ENCODE assay signal across 24 cellular contexts in the genomic region with DNA sequence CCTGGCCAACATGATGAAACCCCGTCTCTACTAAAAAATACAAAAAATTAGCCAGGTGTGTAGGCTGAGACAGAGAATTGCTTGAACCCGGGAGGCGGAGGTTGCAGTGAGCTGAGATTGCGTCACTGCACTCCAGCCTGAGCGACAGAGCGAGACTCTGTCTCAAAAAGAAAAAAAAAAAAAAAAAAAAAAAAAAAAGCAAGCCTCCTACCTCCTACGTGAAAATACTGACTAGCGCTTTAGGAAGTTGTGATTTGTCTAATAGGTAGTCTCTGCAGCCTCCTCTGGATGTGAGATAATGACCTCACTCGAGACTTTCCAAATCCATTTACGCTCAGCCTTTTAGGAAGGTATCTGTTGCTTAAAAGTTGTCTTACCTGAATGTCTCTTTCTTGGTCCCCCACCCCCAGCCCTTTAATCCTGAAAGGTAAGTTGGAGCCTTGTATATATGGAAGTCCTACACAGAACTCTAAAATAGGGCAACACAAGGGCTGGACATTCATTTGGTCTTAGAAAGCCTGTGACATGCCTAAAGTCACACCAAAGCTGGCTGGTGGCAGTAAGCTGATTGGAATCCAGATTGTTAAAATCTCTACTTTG. TPM values are rescaled to one million over a fixed set of nuclear protein-coding genes. Genes with fewer than 3 reads are reported as not detected.
A peak's percentile ranks its signal among the peaks of the same experiment; 100 is the strongest.
DNase-seq lines count a peak whose midpoint lies in the region; ATAC-seq, FAIRE-seq and TF ChIP-seq lines count a peak whose summit lies in the region.
"Had no signal": no experiment of that assay in that cellular context is flagged by ENCODE, and none has a peak within 500 bp of the region (broad histone marks: within the 10 kb centered on the region; RNA-seq: fewer than 3 reads in every experiment).

No MANE protein-coding gene starts in this region.

- no peak overlapping the region for H3K9ac ChIP-seq in HepG2 (ENCODE audit: insufficient read depth, low read depth, low read length)
- H3K9ac ChIP-seq in OCI-LY3 (ENCODE audit: low read length) = no peak overlapping the region

- no TSS peak for BruUV-seq in HepG2 (replicated peaks; lab: Mats Ljungman, UMichigan)

- intact Hi-C loops in HepG2 (cut with micrococcal nuclease; ENCODE audit: unreplicated experiment) = no loop called here
- intact Hi-C loops in right lobe of liver (cut with DNase I) = no loop called here
- intact Hi-C loops in esophagus muscularis mucosa (cut with DNase I) = no loop called here

- no peak for TF ChIP-seq RAD21 in HepG2 (CRISPR knock-in tag; IDR thresholded peaks at IDR 0.05)

- H3K79me2 ChIP-seq in HepG2 (ENCODE audit: insufficient read depth, low read length) = no peaks in the 10 kb centered on the region
- H3K79me2 ChIP-seq in OCI-LY3 (ENCODE audit: low read length) = peaks cover 24% of the 10 kb centered on the region

- no peaks in the 10 kb centered on the region for H3K9me3 Mint-ChIP-seq in memory B cell
- H3K9me3 Mint-ChIP-seq: activated CD4-positive, alpha-beta T cell treated with anti-CD3 and anti-CD28 coated beads, Interleukin-2, amount 10 ng/mL, durations not matched to agents 24 days and 14 days; activated naive CD8-positive, alpha-beta T cell treated with anti-CD3 and anti-CD28 coated beads, Interleukin-2, amount 50 U/mL, for 24 hours; stimulated activated naive B cell treated with anti-CD40 and anti-IgM and Interleukin-4, amounts not matched to agents 10 μg/mL and 1 μg/mL and 100 μg/mL, for 72 hours had no signal

- CTCF ChIA-PET in HepG2 (lab: Yijun Ruan, JAX; ENCODE audit: low intra/inter-chr PET ratio, low total read pairs) = no interaction called here

- H3K4me1 ChIP-seq in HepG2 (ENCODE audit: insufficient read depth, low read length) = 0 out of 2 replicates have a peak, but pooled peaks cover 5% of the 10 kb centered on the region
- H3K4me1 ChIP-seq in right lobe of liver = peaks cover 0 to 8% (median 2%) of the 10 kb centered on the region in 4 donors
- H3K4me1 ChIP-seq in OCI-LY3 (ENCODE audit: low read length) = peaks cover 44% of the 10 kb centered on the region
- H3K4me1 ChIP-seq in esophagus muscularis mucosa = peaks cover 9 to 16% (median 14%) of the 10 kb centered on the region in 4 donors

- H3K4me1 Mint-ChIP-seq in memory B cell = peaks cover 15% of the 10 kb centered on the region

- POLR2A ChIA-PET in HepG2 (lab: Yijun Ruan, JAX) = interaction anchor here (0.6 kb wide), 1 partner anchor 116 kb away, joined by 3 read pairs; a partner anchor contains a TSS

- no peak for TF ChIP-seq EP300 in HepG2 (IDR thresholded peaks at IDR 0.05; ENCODE audit: low read depth in 2 of 2, low read length in 2 of 2)
- TF ChIP-seq EP300 in HepG2 (CRISPR knock-in tag; IDR thresholded peaks at IDR 0.05; ENCODE audit: borderline replicate concordance) = no peak
- TF ChIP-seq EP300 in esophagus muscularis mucosa (IDR thresholded peaks at IDR 0.05) = no peak

- H3K9me3 ChIP-seq in HepG2 (ENCODE audit: low read length) = no peaks in the 10 kb centered on the region
- no peaks in the 10 kb centered on the region for H3K9me3 ChIP-seq in right lobe of liver
- no peaks in the 10 kb centered on the region for H3K9me3 ChIP-seq in OCI-LY3 (ENCODE audit: insufficient read depth, low read length)
- H3K9me3 ChIP-seq in esophagus muscularis mucosa = no peaks in the 10 kb centered on the region
- H3K9me3 ChIP-seq: heart left ventricle, MG63, SJCRH30, suprapubic skin, uterus had no signal

- TF ChIP-seq POLR2A in HepG2 (IDR thresholded peaks at IDR 0.05; ENCODE audit: insufficient read depth in 1 of 2, low read depth in 2 of 2, low read length in 2 of 2) = no peak
- no peak for TF ChIP-seq POLR2A in right lobe of liver (IDR thresholded peaks at IDR 0.05)
- TF ChIP-seq POLR2A in esophagus muscularis mucosa (IDR thresholded peaks at IDR 0.05; ENCODE audit: low read depth) = no peak

- WGBS in HepG2 (ENCODE audit: low lambda C conversion rate) = 5% methylated on average over 10 of the region's 10 CpGs
- 37% methylated on average over 10 of the region's 10 CpGs for WGBS in right lobe of liver (ENCODE audit: insufficient coverage, low coverage, low lambda C conversion rate, missing lambda C conversion rate)
- WGBS in esophagus muscularis mucosa = 74% methylated on average over 10 of the region's 10 CpGs

- TF ChIP-seq CTCF in HepG2 (CRISPR knock-in tag; IDR thresholded peaks at IDR 0.05) (no peak), right lobe of liver (IDR thresholded peaks at IDR 0.05) (no peak), OCI-LY3 (IDR thresholded peaks at IDR 0.05; ENCODE audit: low read depth, low read length) (no peak), esophagus muscularis mucosa (IDR thresholded peaks at IDR 0.05) (no peak)

- no peak for ATAC-seq in HepG2
- no peak for ATAC-seq in right lobe of liver
- peak; percentile 54 for ATAC-seq in memory B cell (ENCODE audit: low read depth)
- no peak for ATAC-seq in HG03565 (IDR thresholded peaks at IDR 0.05; ENCODE audit: unreplicated experiment)
- no peak for ATAC-seq in GM19397 (IDR thresholded peaks at IDR 0.05; ENCODE audit: unreplicated experiment)
- ATAC-seq: activated CD8-positive, alpha-beta memory T cell treated with anti-CD3 and anti-CD28 coated beads, Interleukin-2, amount 10 ng/mL, durations not matched to agents 7 days and 5 days; activated naive CD8-positive, alpha-beta T cell treated with anti-CD3 and anti-CD28 coated beads, Interleukin-2, amount 50 U/mL, for 24 hours; heart left ventricle; stimulated activated naive B cell treated with anti-CD40 and anti-IgM and Interleukin-4, amounts not matched to agents 10 μg/mL and 1 μg/mL and 100 μg/mL, for 72 hours had no signal

- no peak overlapping the region for H3K4me3 Mint-ChIP-seq in memory B cell
- H3K4me3 Mint-ChIP-seq: activated CD8-positive, alpha-beta memory T cell treated with anti-CD3 and anti-CD28 coated beads, Interleukin-2, amount 10 ng/mL, durations not matched to agents 7 days and 5 days; activated naive CD8-positive, alpha-beta T cell treated with anti-CD3 and anti-CD28 coated beads, Interleukin-2, amount 50 U/mL, for 24 hours; stimulated activated naive B cell treated with anti-CD40 and anti-IgM and Interleukin-4, amounts not matched to agents 10 μg/mL and 1 μg/mL and 100 μg/mL, for 72 hours had no signal

- no peak overlapping the region for H3K27ac Mint-ChIP-seq in memory B cell
- H3K27ac Mint-ChIP-seq: activated CD4-positive, alpha-beta T cell treated with anti-CD3 and anti-CD28 coated beads, Interleukin-2, amount 10 ng/mL, durations not matched to agents 24 days and 14 days; activated CD8-positive, alpha-beta memory T cell treated with anti-CD3 and anti-CD28 coated beads, Interleukin-2, amount 10 ng/mL, durations not matched to agents 7 days and 5 days; activated naive CD8-positive, alpha-beta T cell treated with anti-CD3 and anti-CD28 coated beads, Interleukin-2, amount 50 U/mL, for 24 hours; stimulated activated naive B cell treated with anti-CD40 and anti-IgM and Interleukin-4, amounts not matched to agents 10 μg/mL and 1 μg/mL and 100 μg/mL, for 72 hours had no signal

- H3K4me3 ChIP-seq in HepG2 (replicated peaks in 1 of 3; ENCODE audit: insufficient read depth in 1 of 3, low read depth in 2 of 3, low read length in 3 of 3) (no peak overlapping the region), right lobe of liver (no peak overlapping the region), OCI-LY3 (ENCODE audit: low read length) (no peak overlapping the region), esophagus muscularis mucosa (no peak overlapping the region)
- H3K4me3 ChIP-seq: heart left ventricle, MG63, SJCRH30, smooth muscle cell, suprapubic skin, uterus had no signal

- no peak overlapping the region for H3K27ac ChIP-seq in HepG2 (ENCODE audit: extremely low read length, insufficient read depth, low read length)
- H3K27ac ChIP-seq in right lobe of liver = no peak overlapping the region
- no peak overlapping the region for H3K27ac ChIP-seq in OCI-LY3 (ENCODE audit: low read length)
- H3K27ac ChIP-seq in esophagus muscularis mucosa (replicated peaks in 1 of 4) = no peak overlapping the region
- H3K27ac ChIP-seq: C4-2B, heart left ventricle, SJCRH30, suprapubic skin, uterus had no signal

- H4K20me1 ChIP-seq in HepG2 (ENCODE audit: insufficient read depth, low read length) = no peaks in the 10 kb centered on the region
- no peaks in the 10 kb centered on the region for H4K20me1 ChIP-seq in OCI-LY3 (ENCODE audit: insufficient read depth, low read length)

- H3K4me2 ChIP-seq in HepG2 (ENCODE audit: low read depth, low read length) = no peak overlapping the region
- H3K4me2 ChIP-seq in OCI-LY3 (ENCODE audit: low read length) = peak overlapping the region; percentile 88
- H3K4me2 ChIP-seq: smooth muscle cell had no signal

- H3K27me3 Mint-ChIP-seq in memory B cell = peaks cover 32% of the 10 kb centered on the region

- in situ Hi-C loops in HepG2 (cut with HindIII; ENCODE audit: extremely low pct_ligation_motif_present, low pct_unique_long_range_greater_than_20kb) = loop anchor here (25.0 kb wide), 1 partner anchor 463 kb away; a partner anchor contains a TSS

- H3K27me3 ChIP-seq in HepG2 (ENCODE audit: control insufficient read depth in 1 of 2, insufficient read depth in 2 of 2, low read length in 2 of 2) (peaks cover 6 to 73% of the 10 kb centered on the region in 2 experiments), right lobe of liver (no peaks in the 10 kb centered on the region), OCI-LY3 (ENCODE audit: low read depth, low read length) (peaks cover 11% of the 10 kb centered on the region; the same call in 1 of the 2 replicates), esophagus muscularis mucosa (peaks cover 0 to 86% (median 17%) of the 10 kb centered on the region in 4 donors)

- H3K36me3 ChIP-seq in HepG2 (replicated peaks in 1 of 2; ENCODE audit: control insufficient read depth in 1 of 2, insufficient read depth in 2 of 2, low read length in 2 of 2) (no peaks in the 10 kb centered on the region), right lobe of liver (no peaks in the 10 kb centered on the region), OCI-LY3 (replicated peaks; ENCODE audit: low read depth, low read length) (peaks cover 2% of the 10 kb centered on the region), esophagus muscularis mucosa (no peaks in the 10 kb centered on the region)
- H3K36me3 ChIP-seq: heart left ventricle, MG63, SJCRH30, suprapubic skin, uterus had no signal

- no peak for DNase-seq in HepG2 (ENCODE audit: low spot score)
- DNase-seq in right lobe of liver = no peak
- DNase-seq in memory B cell (ENCODE audit: low spot score in 2 of 2) = no peak
- DNase-seq in esophagus muscularis mucosa (ENCODE audit: extremely low spot score) = no peak
- DNase-seq: activated CD4-positive, alpha-beta T cell treated with anti-CD3 and anti-CD28 coated beads, Interleukin-2, amount 10 ng/mL, durations not matched to agents 24 days and 14 days; activated CD8-positive, alpha-beta memory T cell treated with anti-CD3 and anti-CD28 coated beads, Interleukin-2, amount 10 ng/mL, durations not matched to agents 7 days and 5 days; activated naive CD8-positive, alpha-beta T cell treated with anti-CD3 and anti-CD28 coated beads, Interleukin-2, amount 50 U/mL, for 24 hours; foreskin fibroblast; heart left ventricle; kidney glomerular epithelial cell; MG63; NCI-H1436; NCI-H526 treated with DMSO at 0.1 percent for 48 hours; SJCRH30; stimulated activated naive B cell treated with anti-CD40 and anti-IgM and Interleukin-4, amounts not matched to agents 10 μg/mL and 1 μg/mL and 100 μg/mL, for 72 hours; uterus had no signal

- FAIRE-seq in HepG2 (lab: Jason Lieb, UNC) = no peak
- FAIRE-seq: D721Med had no signal

- no peak overlapping the region for H2AFZ ChIP-seq in HepG2 (ENCODE audit: low read length)
- no peak overlapping the region for H2AFZ ChIP-seq in OCI-LY3 (ENCODE audit: low read depth, low read length)

- no peaks in the 10 kb centered on the region for H3K36me3 Mint-ChIP-seq in memory B cell
- H3K36me3 Mint-ChIP-seq: activated CD8-positive, alpha-beta memory T cell treated with anti-CD3 and anti-CD28 coated beads, Interleukin-2, amount 10 ng/mL, durations not matched to agents 7 days and 5 days had no signal

RNA-seq across cellular contexts. Expression of a gene that starts 5.5 kb away (rescaled TPM):
- total RNA-seq in HepG2 (2016; rRNA removed; fragmentation: Illumina TruSeq; extraction: Trizol) = not detected in 2 replicates
- not detected in 2 replicates for total RNA-seq in HepG2 (2016; cell fraction: cytosol; rRNA removed; fragmentation: Illumina TruSeq; extraction: Trizol; ENCODE audit: low read depth)
- not detected in 2 replicates for total RNA-seq in HepG2 (2016; cell fraction: insoluble cytoplasmic fraction; rRNA removed; fragmentation: Illumina TruSeq; extraction: Trizol)
- 0.03 TPM in 1 of 2 replicates, not detected in the other for total RNA-seq in HepG2 (2016; cell fraction: membrane; rRNA removed; fragmentation: Illumina TruSeq; extraction: Trizol)
- total RNA-seq in HepG2 (2016; cell fraction: nucleus; rRNA removed; fragmentation: Illumina TruSeq; extraction: Trizol) = not detected in 2 replicates
- 0.04 and 0.08 TPM in 2 replicates for polyA plus RNA-seq in HepG2 (2011; rRNA removed)
- 0.01 and 0.04 TPM in 2 replicates for polyA plus RNA-seq in HepG2 (2011; cell fraction: cytosol; rRNA removed)
- 0.14 TPM in 1 of 2 replicates, not detected in the other for polyA plus RNA-seq in HepG2 (2011; cell fraction: nucleus; rRNA removed)
- 0.08 TPM in 1 of 2 replicates, not detected in the other for polyA plus RNA-seq in HepG2 (2012)
- not detected in 2 replicates for polyA plus RNA-seq in HepG2 (2016; cell fraction: cytosol; fragmentation: Illumina TruSeq; extraction: Trizol; ENCODE audit: low read depth)
- 0.07 TPM in 1 of 2 replicates, not detected in the other for polyA plus RNA-seq in HepG2 (2016; cell fraction: insoluble cytoplasmic fraction; fragmentation: Illumina TruSeq; extraction: Trizol; ENCODE audit: low read depth)
- polyA plus RNA-seq in HepG2 (2016; cell fraction: membrane; fragmentation: Illumina TruSeq; extraction: Trizol; ENCODE audit: low read depth) = 0.07 TPM in 1 of 2 replicates, not detected in the other
- polyA plus RNA-seq in HepG2 (2016; cell fraction: nucleus; fragmentation: Illumina TruSeq; extraction: Trizol; ENCODE audit: insufficient read depth, low read depth) = 0.09 TPM in 1 of 2 replicates, not detected in the other
- polyA minus RNA-seq in HepG2 (2011; rRNA and poly(A)+ RNA removed; ENCODE audit: low replicate concordance) = 0.04 and 2.7 TPM in 2 replicates
- polyA minus RNA-seq in HepG2 (2011; cell fraction: cytosol; rRNA and poly(A)+ RNA removed) = not detected in 2 replicates
- not detected in 2 replicates for polyA minus RNA-seq in HepG2 (2011; cell fraction: nucleus; rRNA and poly(A)+ RNA removed)
- under 1 TPM in 3 of 6 experiments, not detected in 3; 0.06 to 0.16 (median 0.07) TPM for total RNA-seq in right lobe of liver
- total RNA-seq in esophagus muscularis mucosa = under 1 TPM; under 0.01 to 0.50 (median 0.36) TPM

RNA-seq across cellular contexts. Expression of a gene that starts 23.8 kb away (rescaled TPM):
- not detected in 2 replicates for total RNA-seq in HepG2 (2016; rRNA removed; fragmentation: Illumina TruSeq; extraction: Trizol)
- total RNA-seq in HepG2 (2016; cell fraction: cytosol; rRNA removed; fragmentation: Illumina TruSeq; extraction: Trizol; ENCODE audit: low read depth) = not detected in 2 replicates
- total RNA-seq in HepG2 (2016; cell fraction: insoluble cytoplasmic fraction; rRNA removed; fragmentation: Illumina TruSeq; extraction: Trizol) = not detected in 2 replicates
- total RNA-seq in HepG2 (2016; cell fraction: membrane; rRNA removed; fragmentation: Illumina TruSeq; extraction: Trizol) = not detected in 2 replicates
- total RNA-seq in HepG2 (2016; cell fraction: nucleus; rRNA removed; fragmentation: Illumina TruSeq; extraction: Trizol) = not detected in 2 replicates
- polyA plus RNA-seq in HepG2 (2011; rRNA removed) = not detected in 2 replicates
- not detected in 2 replicates for polyA plus RNA-seq in HepG2 (2011; cell fraction: cytosol; rRNA removed)
- not detected in 2 replicates for polyA plus RNA-seq in HepG2 (2011; cell fraction: nucleus; rRNA removed)
- not detected in 2 replicates for polyA plus RNA-seq in HepG2 (2012)
- polyA plus RNA-seq in HepG2 (2016; cell fraction: cytosol; fragmentation: Illumina TruSeq; extraction: Trizol; ENCODE audit: low read depth) = not detected in 2 replicates
- not detected in 2 replicates for polyA plus RNA-seq in HepG2 (2016; cell fraction: insoluble cytoplasmic fraction; fragmentation: Illumina TruSeq; extraction: Trizol; ENCODE audit: low read depth)
- not detected in 2 replicates for polyA plus RNA-seq in HepG2 (2016; cell fraction: membrane; fragmentation: Illumina TruSeq; extraction: Trizol; ENCODE audit: low read depth)
- not detected in 2 replicates for polyA plus RNA-seq in HepG2 (2016; cell fraction: nucleus; fragmentation: Illumina TruSeq; extraction: Trizol; ENCODE audit: insufficient read depth, low read depth)
- polyA minus RNA-seq in HepG2 (2011; rRNA and poly(A)+ RNA removed; ENCODE audit: low replicate concordance) = 0.96 TPM in 1 of 2 replicates, not detected in the other
- polyA minus RNA-seq in HepG2 (2011; cell fraction: cytosol; rRNA and poly(A)+ RNA removed) = not detected in 2 replicates
- polyA minus RNA-seq in HepG2 (2011; cell fraction: nucleus; rRNA and poly(A)+ RNA removed) = not detected in 2 replicates
- under 1 TPM; 0.12 to 0.72 (median 0.63) TPM for total RNA-seq in right lobe of liver
- 1 to 10 TPM in 1 of 4 donors, under 1 TPM in 2, not detected in 1; 0.33 to 1.0 (median 0.45) TPM for total RNA-seq in esophagus muscularis mucosa
- total RNA-seq: lung microvascular endothelial cell, SJCRH30, smooth muscle cell had no signal

RNA-seq across cellular contexts. Expression of a gene that starts 27.8 kb away (rescaled TPM):
- total RNA-seq in HepG2 (2016; rRNA removed; fragmentation: Illumina TruSeq; extraction: Trizol) (37.3 and 41.8 TPM in 2 replicates), right lobe of liver (1 to 10 TPM in 2 of 6 experiments, under 1 TPM in 2, not detected in 2; 0.29 to 3.7 (median 1.8) TPM), esophagus muscularis mucosa (not detected)
- 13.0 and 13.7 TPM in 2 replicates for total RNA-seq in HepG2 (2016; cell fraction: cytosol; rRNA removed; fragmentation: Illumina TruSeq; extraction: Trizol; ENCODE audit: low read depth)
- 37.1 and 38.5 TPM in 2 replicates for total RNA-seq in HepG2 (2016; cell fraction: insoluble cytoplasmic fraction; rRNA removed; fragmentation: Illumina TruSeq; extraction: Trizol)
- 17.3 and 25.3 TPM in 2 replicates for total RNA-seq in HepG2 (2016; cell fraction: membrane; rRNA removed; fragmentation: Illumina TruSeq; extraction: Trizol)
- total RNA-seq in HepG2 (2016; cell fraction: nucleus; rRNA removed; fragmentation: Illumina TruSeq; extraction: Trizol) = 25.4 and 26.0 TPM in 2 replicates
- 10.6 and 11.2 TPM in 2 replicates for polyA plus RNA-seq in HepG2 (2011; rRNA removed)
- 6.7 and 15.2 TPM in 2 replicates for polyA plus RNA-seq in HepG2 (2011; cell fraction: cytosol; rRNA removed)
- polyA plus RNA-seq in HepG2 (2011; cell fraction: nucleus; rRNA removed) = 15.5 and 21.0 TPM in 2 replicates
- 4.9 and 8.1 TPM in 2 replicates for polyA plus RNA-seq in HepG2 (2012)
- 11.6 and 12.9 TPM in 2 replicates for polyA plus RNA-seq in HepG2 (2016; cell fraction: cytosol; fragmentation: Illumina TruSeq; extraction: Trizol; ENCODE audit: low read depth)
- polyA plus RNA-seq in HepG2 (2016; cell fraction: insoluble cytoplasmic fraction; fragmentation: Illumina TruSeq; extraction: Trizol; ENCODE audit: low read depth) = 35.7 and 42.0 TPM in 2 replicates
- 15.9 TPM in 2 replicates for polyA plus RNA-seq in HepG2 (2016; cell fraction: membrane; fragmentation: Illumina TruSeq; extraction: Trizol; ENCODE audit: low read depth)
- polyA plus RNA-seq in HepG2 (2016; cell fraction: nucleus; fragmentation: Illumina TruSeq; extraction: Trizol; ENCODE audit: insufficient read depth, low read depth) = 29.0 and 31.5 TPM in 2 replicates
- polyA minus RNA-seq in HepG2 (2011; rRNA and poly(A)+ RNA removed; ENCODE audit: low replicate concordance) = 31.7 and 74.0 TPM in 2 replicates
- polyA minus RNA-seq in HepG2 (2011; cell fraction: cytosol; rRNA and poly(A)+ RNA removed) = 4.4 and 9.0 TPM in 2 replicates
- polyA minus RNA-seq in HepG2 (2011; cell fraction: nucleus; rRNA and poly(A)+ RNA removed) = 7.8 and 10.3 TPM in 2 replicates

RNA-seq across cellular contexts. Expression of a gene that starts 48.2 kb away (rescaled TPM):
- total RNA-seq in HepG2 (2016; rRNA removed; fragmentation: Illumina TruSeq; extraction: Trizol) (0.11 TPM in 1 of 2 replicates, not detected in the other), right lobe of liver (under 1 TPM in 4 of 6 experiments, not detected in 2; 0.04 to 0.22 (median 0.18) TPM), esophagus muscularis mucosa (under 1 TPM in 2 of 4 donors, not detected in 2; 0.17 to 0.33 TPM)
- total RNA-seq in HepG2 (2016; cell fraction: cytosol; rRNA removed; fragmentation: Illumina TruSeq; extraction: Trizol; ENCODE audit: low read depth) = 0.10 TPM in 1 of 2 replicates, not detected in the other
- 0.17 TPM in 1 of 2 replicates, not detected in the other for total RNA-seq in HepG2 (2016; cell fraction: insoluble cytoplasmic fraction; rRNA removed; fragmentation: Illumina TruSeq; extraction: Trizol)
- total RNA-seq in HepG2 (2016; cell fraction: membrane; rRNA removed; fragmentation: Illumina TruSeq; extraction: Trizol) = 0.07 and 0.09 TPM in 2 replicates
- total RNA-seq in HepG2 (2016; cell fraction: nucleus; rRNA removed; fragmentation: Illumina TruSeq; extraction: Trizol) = 0.25 and 0.38 TPM in 2 replicates
- polyA plus RNA-seq in HepG2 (2011; rRNA removed) = 0.22 and 0.29 TPM in 2 replicates
- polyA plus RNA-seq in HepG2 (2011; cell fraction: cytosol; rRNA removed) = 0.03 and 0.04 TPM in 2 replicates
- polyA plus RNA-seq in HepG2 (2011; cell fraction: nucleus; rRNA removed) = 1.2 and 1.7 TPM in 2 replicates
- polyA plus RNA-seq in HepG2 (2012) = 0.16 and 0.31 TPM in 2 replicates
- not detected in 2 replicates for polyA plus RNA-seq in HepG2 (2016; cell fraction: cytosol; fragmentation: Illumina TruSeq; extraction: Trizol; ENCODE audit: low read depth)
- polyA plus RNA-seq in HepG2 (2016; cell fraction: insoluble cytoplasmic fraction; fragmentation: Illumina TruSeq; extraction: Trizol; ENCODE audit: low read depth) = 0.05 TPM in 1 of 2 replicates, not detected in the other
- polyA plus RNA-seq in HepG2 (2016; cell fraction: membrane; fragmentation: Illumina TruSeq; extraction: Trizol; ENCODE audit: low read depth) = 0.05 and 0.06 TPM in 2 replicates
- polyA plus RNA-seq in HepG2 (2016; cell fraction: nucleus; fragmentation: Illumina TruSeq; extraction: Trizol; ENCODE audit: insufficient read depth, low read depth) = 1.1 and 1.2 TPM in 2 replicates
- polyA minus RNA-seq in HepG2 (2011; rRNA and poly(A)+ RNA removed; ENCODE audit: low replicate concordance) = 0.46 and 1.4 TPM in 2 replicates
- 0.20 TPM in 1 of 2 replicates, not detected in the other for polyA minus RNA-seq in HepG2 (2011; cell fraction: cytosol; rRNA and poly(A)+ RNA removed)
- polyA minus RNA-seq in HepG2 (2011; cell fraction: nucleus; rRNA and poly(A)+ RNA removed) = 0.26 and 0.37 TPM in 2 replicates
- total RNA-seq: lung microvascular endothelial cell, smooth muscle cell had no signal
